8 cellular contexts compared by ENCODE assay signal in genomic region chr5:113514263-113514590, GRCh38. TPM values are rescaled to one million over a fixed set of nuclear protein-coding genes. Genes with fewer than 3 reads are reported as not detected.
DNase-seq lines count a peak whose midpoint lies in the region; ATAC-seq and TF ChIP-seq lines count a peak whose summit lies in the region.

No MANE protein-coding gene starts in this region.

- peak overlapping the region; percentile 71 for H3K4me3 ChIP-seq in AG09309 (ENCODE audit: control insufficient read depth, low read depth, low read length)
- H3K4me3 ChIP-seq in H7 (ENCODE audit: insufficient read depth, low read depth, low read length): peak overlapping the region; percentile 69
- peak overlapping the region; percentile 75 for H3K4me3 ChIP-seq in iPS-11a (ENCODE audit: low read depth, low read length)

- H3K4me3 Mint-ChIP-seq in activated CD4-positive, alpha-beta memory T cell treated with anti-CD3 and anti-CD28 coated beads, Interleukin-2, amount 10 ng/mL, durations not matched to agents 7 days and 5 days: peak overlapping the region; percentile 86
- peak overlapping the region; percentile 86 to 91 for H3K4me3 Mint-ChIP-seq in stimulated activated naive B cell treated with anti-CD40 and anti-IgM and Interleukin-4, amounts not matched to agents 10 μg/mL and 1 μg/mL and 100 μg/mL, for 72 hours

- peaks cover 25% of the 10 kb centered on the region for H3K4me1 Mint-ChIP-seq in activated CD4-positive, alpha-beta memory T cell treated with anti-CD3 and anti-CD28 coated beads, Interleukin-2, amount 10 ng/mL, durations not matched to agents 7 days and 5 days
- H3K4me1 Mint-ChIP-seq in stimulated activated naive B cell treated with anti-CD40 and anti-IgM and Interleukin-4, amounts not matched to agents 10 μg/mL and 1 μg/mL and 100 μg/mL, for 72 hours: peaks cover 11 to 23% of the 10 kb centered on the region in 2 donors

- POLR2A ChIA-PET in activated CD4-positive, alpha-beta memory T cell treated with anti-CD3 and anti-CD28 coated beads, Interleukin-2, amount 10 ng/mL, durations not matched to agents 7 days and 5 days (lab: Charles Lee): interaction anchor here (0.8 to 2.3 kb wide), 14 partner anchors 7 to 637 kb away, joined by 3 to 12 read pairs (median 4); partner anchors contain the start of gene MCC

- H3K27me3 ChIP-seq in H7 (ENCODE audit: control insufficient read depth, insufficient read depth, low read length): no peaks in the 10 kb centered on the region

- H3K27me3 Mint-ChIP-seq in activated CD4-positive, alpha-beta memory T cell treated with anti-CD3 and anti-CD28 coated beads, Interleukin-2, amount 10 ng/mL, durations not matched to agents 7 days and 5 days: peaks cover 9% of the 10 kb centered on the region
- H3K27me3 Mint-ChIP-seq in stimulated activated naive B cell treated with anti-CD40 and anti-IgM and Interleukin-4, amounts not matched to agents 10 μg/mL and 1 μg/mL and 100 μg/mL, for 72 hours: peaks cover 11 to 13% of the 10 kb centered on the region in 2 donors

- CTCF ChIA-PET in activated CD4-positive, alpha-beta memory T cell treated with anti-CD3 and anti-CD28 coated beads, Interleukin-2, amount 10 ng/mL, durations not matched to agents 7 days and 5 days (lab: Charles Lee): interaction anchor here (0.9 to 7.3 kb wide), 8 partner anchors 11 to 414 kb away, joined by 3 to 118 read pairs (median 4); no protein-coding TSS in a partner anchor

- peaks cover 13% of the 10 kb centered on the region for H3K36me3 Mint-ChIP-seq in activated CD4-positive, alpha-beta memory T cell treated with anti-CD3 and anti-CD28 coated beads, Interleukin-2, amount 10 ng/mL, durations not matched to agents 7 days and 5 days (ENCODE audit: low read depth)
- H3K36me3 Mint-ChIP-seq in stimulated activated naive B cell treated with anti-CD40 and anti-IgM and Interleukin-4, amounts not matched to agents 10 μg/mL and 1 μg/mL and 100 μg/mL, for 72 hours: peaks cover 6 to 23% of the 10 kb centered on the region in 2 donors

- H3K9me3 Mint-ChIP-seq in activated CD4-positive, alpha-beta memory T cell treated with anti-CD3 and anti-CD28 coated beads, Interleukin-2, amount 10 ng/mL, durations not matched to agents 7 days and 5 days: no peaks in the 10 kb centered on the region
- H3K9me3 Mint-ChIP-seq in stimulated activated naive B cell treated with anti-CD40 and anti-IgM and Interleukin-4, amounts not matched to agents 10 μg/mL and 1 μg/mL and 100 μg/mL, for 72 hours: no peaks in the 10 kb centered on the region

- no peak for ATAC-seq in stimulated activated naive B cell treated with anti-CD40 and anti-IgM and Interleukin-4, amounts not matched to agents 10 μg/mL and 1 μg/mL and 100 μg/mL, for 72 hours (replicated peaks)

- H3K27ac Mint-ChIP-seq in activated CD4-positive, alpha-beta memory T cell treated with anti-CD3 and anti-CD28 coated beads, Interleukin-2, amount 10 ng/mL, durations not matched to agents 7 days and 5 days: peak overlapping the region; percentile 76
- H3K27ac Mint-ChIP-seq in stimulated activated naive B cell treated with anti-CD40 and anti-IgM and Interleukin-4, amounts not matched to agents 10 μg/mL and 1 μg/mL and 100 μg/mL, for 72 hours: peak overlapping the region; percentile 92

- no peaks in the 10 kb centered on the region for H3K36me3 ChIP-seq in H7 (replicated peaks; ENCODE audit: control insufficient read depth, insufficient read depth, low read length)

- no peak for TF ChIP-seq CTCF in AG09309 (IDR thresholded peaks at IDR 0.05; ENCODE audit: control insufficient read depth, insufficient read depth, low read depth, low read length, missing control alignments)

- DNase-seq in AG09309 (ENCODE audit: low read depth): no peak
- no peak for DNase-seq in H7
- DNase-seq in activated CD4-positive, alpha-beta memory T cell treated with anti-CD3 and anti-CD28 coated beads, Interleukin-2, amount 10 ng/mL, durations not matched to agents 7 days and 5 days: no peak
- no peak for DNase-seq in stimulated activated naive B cell treated with anti-CD40 and anti-IgM and Interleukin-4, amounts not matched to agents 10 μg/mL and 1 μg/mL and 100 μg/mL, for 72 hours
- DNase-seq in DMS79 (lab: John Stamatoyannopoulos, UW): no peak
- no peak for DNase-seq in stimulated activated CD4-positive, alpha-beta T cell treated with anti-CD3 and anti-CD28 coated beads, Interleukin-1b, Interleukin-23, amount 100 ng/mL, for 48 hours
- DNase-seq in NCI-H446 treated with DMSO at 0.1 percent for 48 hours (lab: John Stamatoyannopoulos, UW): no peak

RNA-seq across cellular contexts. Expression of gene YTHDC2, which starts 0.7 kb away (rescaled TPM):
- total RNA-seq in H7 (2014; rRNA removed; shearing (Covaris generic)): 10.2 and 12.9 TPM in 2 replicates
- total RNA-seq in activated CD4-positive, alpha-beta memory T cell treated with anti-CD3 and anti-CD28 coated beads, Interleukin-2, amount 10 ng/mL, durations not matched to agents 7 days and 5 days: 10 to 100 TPM; 30.3 to 31.0 TPM

RNA-seq across cellular contexts. Expression of gene MCC, which starts 26.0 kb away (rescaled TPM):
- total RNA-seq in H7 (2014; rRNA removed; shearing (Covaris generic)): 23.0 and 26.8 TPM in 2 replicates
- total RNA-seq in activated CD4-positive, alpha-beta memory T cell treated with anti-CD3 and anti-CD28 coated beads, Interleukin-2, amount 10 ng/mL, durations not matched to agents 7 days and 5 days: 10 to 100 TPM in 1 of 2 experiments, 1 to 10 TPM in 1; 8.6 to 10.4 TPM
